ENCODE assay signal across 28 cellular contexts in the genomic region with DNA sequence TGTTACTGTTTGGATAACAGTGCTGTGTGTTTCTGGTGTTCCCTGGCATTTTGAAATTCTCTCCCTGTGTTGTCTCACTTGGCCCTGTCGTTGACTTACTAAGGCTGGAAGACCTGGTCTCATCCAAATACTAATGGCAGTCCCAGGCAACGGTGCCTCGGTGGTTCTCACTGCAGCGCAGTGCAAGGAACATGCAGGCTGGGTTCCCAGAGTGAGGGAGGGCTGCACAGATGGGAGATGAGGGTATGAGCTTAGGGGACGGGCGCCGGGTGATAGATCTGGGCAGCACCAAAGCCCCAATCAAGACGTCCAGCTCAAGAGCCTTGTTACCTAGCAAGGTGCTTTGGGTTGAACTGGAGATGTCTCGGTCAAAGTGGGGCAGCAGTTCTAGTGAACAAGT.
"Had no signal": no experiment of that assay in that cellular context is flagged by ENCODE, and none has a peak within 500 bp of the region (broad histone marks: within the 10 kb centered on the region; RNA-seq: fewer than 3 reads in every experiment).

No MANE protein-coding gene starts in this region.

- H3K9me3 ChIP-seq: lower lobe of right lung, pancreas, testis, tibial nerve, upper lobe of left lung, uterus had no signal

- H3K4me1 Mint-ChIP-seq: neural crest cell had no signal

- H3K4me3 ChIP-seq: dorsolateral prefrontal cortex, lower lobe of right lung, pancreas, smooth muscle cell, testis, tibial nerve, upper lobe of left lung, uterus had no signal

- H3K4me1 ChIP-seq: lower lobe of right lung, pancreas, testis, tibial nerve, upper lobe of left lung, uterus had no signal

- H3K27ac ChIP-seq: dorsolateral prefrontal cortex, lower lobe of right lung, neutrophil, pancreas, testis, tibial nerve, upper lobe of left lung, uterus had no signal

- H3K27me3 ChIP-seq: dorsolateral prefrontal cortex, neutrophil, pancreas, testis, tibial nerve, upper lobe of left lung, uterus had no signal

- H3K9me3 Mint-ChIP-seq: immature natural killer cell, natural killer cell, neural crest cell had no signal

- DNase-seq: dorsolateral prefrontal cortex; effector CD4-positive, alpha-beta T cell; hypothalamus; immature natural killer cell; islet precursor cell; kidney glomerular epithelial cell; left colon; left ventricle myocardium superior; lower lobe of right lung; natural killer cell; pancreas; retina; stimulated activated CD4-positive, alpha-beta T cell treated with anti-CD3 and anti-CD28 coated beads, Interleukin-12 subunit alpha, Interleukin-12 subunit beta, amount 100 ng/mL, for 4 hours; stimulated activated CD4-positive, alpha-beta T cell treated with anti-CD3 and anti-CD28 coated beads, Interleukin-1b, Interleukin-23, amount 100 ng/mL, for 48 hours; stimulated activated CD4-positive, alpha-beta T cell treated with anti-CD3 and anti-CD28 coated beads, Interleukin-4, amount 100 ng/mL, for 1 hour; stimulated activated CD8-positive, alpha-beta memory T cell treated with anti-CD3 and anti-CD28 coated beads, Interleukin-4, amount 100 ng/mL, for 48 hours; stimulated activated naive CD8-positive, alpha-beta T cell treated with anti-CD3 and anti-CD28 coated beads, Interleukin-15, Interleukin-2, amounts not matched to agents 100 U/mL and 50 U/mL, for 24 hours; substantia nigra; testis; upper lobe of left lung; uterus had no signal

- H3K4me3 Mint-ChIP-seq: immature natural killer cell, natural killer cell, neural crest cell had no signal

- FAIRE-seq: colon, frontal cortex, pancreas had no signal

- ATAC-seq: left colon; left ventricle myocardium superior; lower lobe of right lung; natural killer cell; pancreas; sciatic nerve; stimulated activated naive CD8-positive, alpha-beta T cell treated with anti-CD3 and anti-CD28 coated beads, Interleukin-15, Interleukin-2, amounts not matched to agents 100 U/mL and 50 U/mL, for 24 hours had no signal

- H3K27ac Mint-ChIP-seq: natural killer cell had no signal

- H3K36me3 ChIP-seq: uterus had no signal

- H3K4me2 ChIP-seq: smooth muscle cell had no signal
